17 cellular contexts compared by ENCODE assay signal in genomic region chr6:21132856-21133610, GRCh38.
A peak's percentile ranks its signal among the peaks of the same experiment; 100 is the strongest.
DNase-seq lines count a peak whose midpoint lies in the region; ATAC-seq and TF ChIP-seq lines count a peak whose summit lies in the region.
"Had no signal": no experiment of that assay in that cellular context is flagged by ENCODE, and none has a peak within 500 bp of the region (broad histone marks: within the 10 kb centered on the region; RNA-seq: fewer than 3 reads in every experiment).

No MANE protein-coding gene starts in this region.

- H3K9me3 Mint-ChIP-seq in CD8-positive, alpha-beta T cell: no peaks in the 10 kb centered on the region
- H3K9me3 Mint-ChIP-seq: stimulated activated effector memory CD8-positive, alpha-beta T cell treated with anti-CD3 and anti-CD28 coated beads, Interleukin-12 subunit alpha, Interleukin-12 subunit beta, amount 100 ng/mL, for 72 hours had no signal

- no peaks in the 10 kb centered on the region for H3K9me3 ChIP-seq in left ventricle myocardium inferior (replicated peaks)
- H3K9me3 ChIP-seq in right atrium auricular region: no peaks in the 10 kb centered on the region
- no peaks in the 10 kb centered on the region for H3K9me3 ChIP-seq in SK-N-MC (ENCODE audit: low read depth, low read length)
- H3K9me3 ChIP-seq in thoracic aorta: no peaks in the 10 kb centered on the region
- H3K9me3 ChIP-seq in CD8-positive, alpha-beta T cell (ENCODE audit: low read length): no peaks in the 10 kb centered on the region
- H3K9me3 ChIP-seq: A549, lower lobe of right lung, MG63, tibial nerve had no signal

- peak overlapping the region; percentile 24 for H3K9ac ChIP-seq in SK-N-MC (ENCODE audit: insufficient read length)

- H3K4me1 ChIP-seq in left ventricle myocardium inferior (peaks cover 18% of the 10 kb centered on the region), right atrium auricular region (peaks cover 0 to 21% of the 10 kb centered on the region in 2 donors), thoracic aorta (ENCODE audit: control insufficient read depth in 1 of 2, low read depth in 2 of 2) (peaks cover 28 to 47% of the 10 kb centered on the region in 2 donors)
- H3K4me1 ChIP-seq in CD8-positive, alpha-beta T cell (ENCODE audit: insufficient read depth, low read length): no peaks in the 10 kb centered on the region
- H3K4me1 ChIP-seq: A549, lower lobe of right lung had no signal

- H3K27me3 ChIP-seq in left ventricle myocardium inferior (ENCODE audit: low read depth) (no peaks in the 10 kb centered on the region), right atrium auricular region (no peaks in the 10 kb centered on the region), thoracic aorta (replicated peaks; ENCODE audit: insufficient read depth) (no peaks in the 10 kb centered on the region)
- no peaks in the 10 kb centered on the region for H3K27me3 ChIP-seq in CD8-positive, alpha-beta T cell (ENCODE audit: insufficient read depth, low read length)
- H3K27me3 ChIP-seq: dorsolateral prefrontal cortex, MG63, tibial nerve had no signal

- no peak overlapping the region for H3K27ac ChIP-seq in left ventricle myocardium inferior (replicated peaks)
- H3K27ac ChIP-seq in right atrium auricular region: no peak overlapping the region
- peak overlapping the region; percentile 80 for H3K27ac ChIP-seq in SK-N-MC
- H3K27ac ChIP-seq in thoracic aorta: no peak overlapping the region
- no peak overlapping the region for H3K27ac ChIP-seq in CD8-positive, alpha-beta T cell (ENCODE audit: low read depth, low read length)
- H3K27ac ChIP-seq: A549, lower lobe of right lung, tibial nerve, VCaP had no signal

- H3K36me3 Mint-ChIP-seq in CD8-positive, alpha-beta T cell: peaks cover 4% of the 10 kb centered on the region
- H3K36me3 Mint-ChIP-seq: stimulated activated effector memory CD8-positive, alpha-beta T cell treated with anti-CD3 and anti-CD28 coated beads, Interleukin-12 subunit alpha, Interleukin-12 subunit beta, amount 100 ng/mL, for 72 hours had no signal

- no peak for DNase-seq in left ventricle myocardium inferior
- no peak for DNase-seq in right atrium auricular region (ENCODE audit: low spot score)
- DNase-seq in SK-N-MC (ENCODE audit: low read depth, low spot score): no peak
- DNase-seq in foreskin melanocyte: peak; percentile 80
- DNase-seq in thoracic aorta (ENCODE audit: low spot score): no peak
- no peak for DNase-seq in CD8-positive, alpha-beta T cell
- DNase-seq in KG1 (lab: John Stamatoyannopoulos, UW): no peak
- DNase-seq in NCI-H345 treated with DMSO at 0.1 percent for 48 hours (lab: John Stamatoyannopoulos, UW; ENCODE audit: unreplicated experiment): no peak
- DNase-seq: activated effector memory CD4-positive, alpha-beta T cell treated with anti-CD3 and anti-CD28 coated beads, Interleukin-2, amount 50 U/mL, for 16 hours; anterior cingulate cortex; lower lobe of right lung; MG63 had no signal

- no peaks in the 10 kb centered on the region for H3K4me1 Mint-ChIP-seq in CD8-positive, alpha-beta T cell (ENCODE audit: low read depth)
- H3K4me1 Mint-ChIP-seq: stimulated activated effector memory CD8-positive, alpha-beta T cell treated with anti-CD3 and anti-CD28 coated beads, Interleukin-12 subunit alpha, Interleukin-12 subunit beta, amount 100 ng/mL, for 72 hours had no signal

- H3K4me3 Mint-ChIP-seq in CD8-positive, alpha-beta T cell: no peak overlapping the region
- H3K4me3 Mint-ChIP-seq: stimulated activated effector memory CD8-positive, alpha-beta T cell treated with anti-CD3 and anti-CD28 coated beads, Interleukin-12 subunit alpha, Interleukin-12 subunit beta, amount 100 ng/mL, for 72 hours had no signal

- no peak for ATAC-seq in thoracic aorta (ENCODE audit: insufficient number of reproducible peaks, low FRiP score, low read depth)
- ATAC-seq in CD8-positive, alpha-beta T cell: no peak
- ATAC-seq: A549; lower lobe of right lung; stimulated activated effector memory CD8-positive, alpha-beta T cell treated with anti-CD3 and anti-CD28 coated beads, Interleukin-12 subunit alpha, Interleukin-12 subunit beta, amount 100 ng/mL, for 72 hours had no signal

- H3K36me3 ChIP-seq in left ventricle myocardium inferior (no peaks in the 10 kb centered on the region), right atrium auricular region (no peaks in the 10 kb centered on the region), SK-N-MC (ENCODE audit: insufficient read depth, low read length) (no peaks in the 10 kb centered on the region), thoracic aorta (no peaks in the 10 kb centered on the region)
- no peaks in the 10 kb centered on the region for H3K36me3 ChIP-seq in CD8-positive, alpha-beta T cell (ENCODE audit: insufficient read depth, low read length)
- H3K36me3 ChIP-seq: lower lobe of right lung, MG63, tibial nerve had no signal

- H3K27me3 Mint-ChIP-seq in CD8-positive, alpha-beta T cell (ENCODE audit: low read depth): no peaks in the 10 kb centered on the region

- H3K27ac Mint-ChIP-seq in CD8-positive, alpha-beta T cell: no peak overlapping the region
- H3K27ac Mint-ChIP-seq: stimulated activated effector memory CD8-positive, alpha-beta T cell treated with anti-CD3 and anti-CD28 coated beads, Interleukin-12 subunit alpha, Interleukin-12 subunit beta, amount 100 ng/mL, for 72 hours had no signal

- no peak for TF ChIP-seq CTCF in left ventricle myocardium inferior (IDR thresholded peaks at IDR 0.05; ENCODE audit: borderline replicate concordance)
- TF ChIP-seq CTCF in right atrium auricular region (IDR thresholded peaks at IDR 0.05): no peak
- no peak for TF ChIP-seq CTCF in thoracic aorta (IDR thresholded peaks at IDR 0.05)
- no peak for TF ChIP-seq CTCF in CD8-positive, alpha-beta T cell (IDR thresholded peaks at IDR 0.05)

- H3K4me3 ChIP-seq in left ventricle myocardium inferior (peak overlapping the region; percentile 7), right atrium auricular region (peak overlapping the region in 1 of 2 donors; percentile 3), SK-N-MC (peak overlapping the region; percentile 64), thoracic aorta (peak overlapping the region; percentile 35)
- no peak overlapping the region for H3K4me3 ChIP-seq in CD8-positive, alpha-beta T cell (ENCODE audit: low read depth, low read length)
- H3K4me3 ChIP-seq: A549, lower lobe of right lung, MG63, tibial nerve had no signal

- POLR2A ChIA-PET in CD8-positive, alpha-beta T cell (lab: Charles Lee): no interaction called here

- intact Hi-C loops in left ventricle myocardium inferior (cut with micrococcal nuclease): no loop called here
- intact Hi-C loops in CD8-positive, alpha-beta T cell (cut with DNase I, micrococcal nuclease): no loop called here

- CTCF ChIA-PET in CD8-positive, alpha-beta T cell (lab: Charles Lee): no interaction called here
